13 cellular contexts compared by ENCODE assay signal in genomic region chr13:113582841-113583631, GRCh38. TPM values are rescaled to one million over a fixed set of nuclear protein-coding genes. Genes with fewer than 3 reads are reported as not detected.
DNase-seq lines count a peak whose midpoint lies in the region; ATAC-seq, FAIRE-seq and TF ChIP-seq lines count a peak whose summit lies in the region.
"Had no signal": no experiment of that assay in that cellular context is flagged by ENCODE, and none has a peak within 500 bp of the region (broad histone marks: within the 10 kb centered on the region; RNA-seq: fewer than 3 reads in every experiment).

No MANE protein-coding gene starts in this region.

- H3K9me2 ChIP-seq in hepatocyte (replicated peaks; ENCODE audit: insufficient read depth) = no peaks in the 10 kb centered on the region

- no peak overlapping the region for H3K4me2 ChIP-seq in hepatocyte

- H3K27ac Mint-ChIP-seq in activated CD4-positive, alpha-beta T cell treated with anti-CD3 and anti-CD28 coated beads for 36 hours = no peak overlapping the region
- peak overlapping the region; percentile 50 for H3K27ac Mint-ChIP-seq in activated B cell treated with CpG ODN at 0.5 μM for 24 hours
- H3K27ac Mint-ChIP-seq: dendritic cell treated with granulocyte-macrophage colony-stimulating factor and Interleukin-4, amounts not matched to agents 40 ng/mL and 50 ng/mL, for 4 days had no signal

- no peaks in the 10 kb centered on the region for H3K36me3 ChIP-seq in hepatocyte (replicated peaks; ENCODE audit: insufficient read depth, low read depth)
- H3K36me3 ChIP-seq in small intestine (ENCODE audit: control insufficient read depth in 2 of 2, insufficient read depth in 2 of 2, low read length in 2 of 2) = no peaks in the 10 kb centered on the region

- no peak for TF ChIP-seq CTCF in activated B cell treated with CpG ODN at 0.5 μM for 24 hours (IDR thresholded peaks at IDR 0.05)
- TF ChIP-seq CTCF in hepatocyte (IDR thresholded peaks at IDR 0.05; ENCODE audit: poor library complexity) = no peak

- H3K27me3 ChIP-seq in hepatocyte (no peaks in the 10 kb centered on the region), small intestine (ENCODE audit: control insufficient read depth in 2 of 2, insufficient read depth in 2 of 2, low read length in 2 of 2) (no peaks in the 10 kb centered on the region)
- H3K27me3 ChIP-seq: heart left ventricle, tibial nerve had no signal

- H4K20me1 ChIP-seq in hepatocyte (ENCODE audit: insufficient read depth, poor library complexity, severe bottlenecking) = peaks cover 9% of the 10 kb centered on the region

- H3K9me3 ChIP-seq in hepatocyte (ENCODE audit: low read depth) (no peaks in the 10 kb centered on the region), small intestine (ENCODE audit: control insufficient read depth, low read depth) (no peaks in the 10 kb centered on the region)

- peaks cover 6% of the 10 kb centered on the region for H3K4me1 ChIP-seq in hepatocyte (ENCODE audit: insufficient read depth)
- peaks cover 0 to 4% of the 10 kb centered on the region in 2 donors for H3K4me1 ChIP-seq in small intestine (ENCODE audit: control insufficient read depth in 2 of 2, insufficient read depth in 1 of 2, low read depth in 1 of 2, low read length in 1 of 2)

- POLR2A ChIA-PET in activated CD4-positive, alpha-beta T cell treated with anti-CD3 and anti-CD28 coated beads for 36 hours (lab: Charles Lee) = no interaction called here
- POLR2A ChIA-PET in activated B cell treated with CpG ODN at 0.5 μM for 24 hours (lab: Charles Lee) = no interaction called here

- no peak overlapping the region for H2AFZ ChIP-seq in hepatocyte

- H3K4me1 Mint-ChIP-seq in activated CD4-positive, alpha-beta T cell treated with anti-CD3 and anti-CD28 coated beads for 36 hours = peaks cover 26% of the 10 kb centered on the region
- H3K4me1 Mint-ChIP-seq in activated B cell treated with CpG ODN at 0.5 μM for 24 hours = peaks cover 22% of the 10 kb centered on the region

- CTCF ChIA-PET in activated CD4-positive, alpha-beta T cell treated with anti-CD3 and anti-CD28 coated beads for 36 hours (lab: Charles Lee) = no interaction called here
- CTCF ChIA-PET in activated B cell treated with CpG ODN at 0.5 μM for 24 hours (lab: Charles Lee) = no interaction called here

- no peak overlapping the region for H3K27ac ChIP-seq in hepatocyte
- no peak overlapping the region for H3K27ac ChIP-seq in small intestine (ENCODE audit: low read depth in 1 of 2, low read length in 1 of 2)
- H3K27ac ChIP-seq: heart left ventricle, tibial nerve had no signal

- peak overlapping the region; percentile 55 for H3K4me3 Mint-ChIP-seq in activated CD4-positive, alpha-beta T cell treated with anti-CD3 and anti-CD28 coated beads for 36 hours
- H3K4me3 Mint-ChIP-seq in activated B cell treated with CpG ODN at 0.5 μM for 24 hours = peak overlapping the region; percentile 64
- H3K4me3 Mint-ChIP-seq: dendritic cell treated with granulocyte-macrophage colony-stimulating factor and Interleukin-4, amounts not matched to agents 40 ng/mL and 50 ng/mL, for 4 days had no signal

- H3K79me2 ChIP-seq in hepatocyte = peaks cover 29% of the 10 kb centered on the region

- intact Hi-C loops in activated CD4-positive, alpha-beta T cell treated with anti-CD3 and anti-CD28 coated beads for 36 hours (cut with DNase I, micrococcal nuclease) = loop anchor here in 1 of 2 experiments (5.0 kb wide), 1 partner anchor 91 kb away; the partner anchor contains the start of gene DCUN1D2
- intact Hi-C loops in activated B cell treated with CpG ODN at 0.5 μM for 24 hours (cut with micrococcal nuclease) = no loop called here

- no peak for ATAC-seq in activated CD4-positive, alpha-beta T cell treated with anti-CD3 and anti-CD28 coated beads for 36 hours
- ATAC-seq in activated B cell treated with CpG ODN at 0.5 μM for 24 hours (ENCODE audit: low read depth) = no peak
- no peak for ATAC-seq in HG02938 (IDR thresholded peaks at IDR 0.05; ENCODE audit: unreplicated experiment)
- ATAC-seq: heart left ventricle had no signal

- WGBS in hepatocyte (ENCODE audit: low lambda C conversion rate, missing lambda C conversion rate) = 87% methylated on average over 36 of the region's 38 CpGs
- WGBS in small intestine, 3 donors = 38 to 73% (median 57%) methylated on average over 38 of the region's 38 CpGs

- no peaks in the 10 kb centered on the region for H3K27me3 Mint-ChIP-seq in activated CD4-positive, alpha-beta T cell treated with anti-CD3 and anti-CD28 coated beads for 36 hours
- H3K27me3 Mint-ChIP-seq in activated B cell treated with CpG ODN at 0.5 μM for 24 hours = no peaks in the 10 kb centered on the region
- H3K27me3 Mint-ChIP-seq: dendritic cell treated with granulocyte-macrophage colony-stimulating factor and Interleukin-4, amounts not matched to agents 40 ng/mL and 50 ng/mL, for 4 days had no signal

- H3K4me3 ChIP-seq in hepatocyte (no peak overlapping the region), small intestine (ENCODE audit: low read depth in 1 of 2, low read length in 2 of 2) (no peak overlapping the region)
- H3K4me3 ChIP-seq: tibial nerve had no signal

- H3K36me3 Mint-ChIP-seq in activated CD4-positive, alpha-beta T cell treated with anti-CD3 and anti-CD28 coated beads for 36 hours (ENCODE audit: low read depth) = peaks cover 25% of the 10 kb centered on the region
- H3K36me3 Mint-ChIP-seq in activated B cell treated with CpG ODN at 0.5 μM for 24 hours (ENCODE audit: low read depth) = peaks cover 13% of the 10 kb centered on the region

- no peak for DNase-seq in activated CD4-positive, alpha-beta T cell treated with anti-CD3 and anti-CD28 coated beads for 36 hours
- no peak for DNase-seq in activated CD4-positive, alpha-beta T cell treated with anti-CD3 and anti-CD28 coated beads, Interleukin-2, amount 50 U/mL, for 4 hours
- DNase-seq in activated B cell treated with CpG ODN at 0.5 μM for 24 hours = peak; percentile 12
- peak; percentile 26 for DNase-seq in hepatocyte (ENCODE audit: low spot score)
- peak; percentile 80 for DNase-seq in small intestine
- DNase-seq in NK-92 (lab: John Stamatoyannopoulos, UW; ENCODE audit: unreplicated experiment) = no peak
- no peak for DNase-seq in RPMI8226
- DNase-seq: NCI-H2029 treated with DMSO at 0.1 percent for 48 hours had no signal

- peaks cover 2% of the 10 kb centered on the region for H3K9me3 Mint-ChIP-seq in activated CD4-positive, alpha-beta T cell treated with anti-CD3 and anti-CD28 coated beads for 36 hours (ENCODE audit: low read depth)
- peaks cover 2% of the 10 kb centered on the region for H3K9me3 Mint-ChIP-seq in activated B cell treated with CpG ODN at 0.5 μM for 24 hours

- FAIRE-seq in small intestine (lab: Jason Lieb, UNC) = no peak
- FAIRE-seq: A204.1 had no signal

RNA-seq across cellular contexts. Expression of gene TFDP1, which starts 1.5 kb away (rescaled TPM):
- total RNA-seq in activated CD4-positive, alpha-beta T cell treated with anti-CD3 and anti-CD28 coated beads for 36 hours = 100 to 1,000 TPM; 159 to 175 TPM
- total RNA-seq in activated B cell treated with CpG ODN at 0.5 μM for 24 hours (53.1 and 54.3 TPM in 2 replicates), hepatocyte (38.9 and 54.0 TPM in 2 replicates)
- polyA plus RNA-seq in hepatocyte (62.5 and 62.9 TPM in 2 replicates), small intestine (10 to 100 TPM; 24.3 to 59.3 (median 43.2) TPM)

Comparison
In these comparisons a context has a peak if more than half of its experiments do, and no peak if none do; other contexts are left out.
1. DNase-seq: peak in activated B cell treated with CpG ODN at 0.5 μM for 24 hours (single experiment), hepatocyte (single experiment) and small intestine (single experiment); none in activated CD4-positive, alpha-beta T cell treated with anti-CD3 and anti-CD28 coated beads for 36 hours (single experiment), activated CD4-positive, alpha-beta T cell treated with anti-CD3 and anti-CD28 coated beads, Interleukin-2, amount 50 U/mL, for 4 hours (0 of 2), NK-92 (single experiment) and RPMI8226 (single experiment).